In genomic region chr5:54795284-54795683, GRCh38 we compare ENCODE assay signal across 29 cellular contexts.
DNase-seq lines count a peak whose midpoint lies in the region; ATAC-seq and TF ChIP-seq lines count a peak whose summit lies in the region.
"Had no signal": no experiment of that assay in that cellular context is flagged by ENCODE, and none has a peak within 500 bp of the region (broad histone marks: within the 10 kb centered on the region; RNA-seq: fewer than 3 reads in every experiment).

No MANE protein-coding gene starts in this region.

- peak; percentile 8 to 37 for ATAC-seq in activated T-cell treated with anti-CD3 and anti-CD28 coated beads, Interleukin-2, amount 50 U/mL, for 72 hours (replicated peaks in 1 of 2)
- peak; percentile 34 for ATAC-seq in left lung
- ATAC-seq in GM19452 (IDR thresholded peaks at IDR 0.05; ENCODE audit: unreplicated experiment) = no peak
- ATAC-seq in HG03565 (IDR thresholded peaks at IDR 0.05; ENCODE audit: unreplicated experiment) = no peak
- ATAC-seq: foreskin keratinocyte, left cardiac atrium, upper lobe of right lung had no signal

- TF ChIP-seq CTCF in left lung (IDR thresholded peaks at IDR 0.05) = no peak

- H3K27ac ChIP-seq in left lung = no peak overlapping the region
- H3K27ac ChIP-seq: cardiac muscle cell, foreskin keratinocyte, pancreas, upper lobe of right lung had no signal

- H3K4me3 Mint-ChIP-seq in activated T-cell treated with anti-CD3 and anti-CD28 coated beads, Interleukin-2, amount 50 U/mL, for 72 hours = no peak overlapping the region
- H3K4me3 Mint-ChIP-seq in activated naive CD8-positive, alpha-beta T cell = peak overlapping the region; percentile 14
- H3K4me3 Mint-ChIP-seq: activated CD4-positive, alpha-beta T cell treated with anti-CD3 and anti-CD28 coated beads for 36 hours; neural crest cell had no signal

- H3K27me3 Mint-ChIP-seq in activated T-cell treated with anti-CD3 and anti-CD28 coated beads, Interleukin-2, amount 50 U/mL, for 72 hours (ENCODE audit: low read depth) = peaks cover 24% of the 10 kb centered on the region
- H3K27me3 Mint-ChIP-seq in activated naive CD8-positive, alpha-beta T cell = peaks cover 3% of the 10 kb centered on the region
- H3K27me3 Mint-ChIP-seq: activated CD4-positive, alpha-beta T cell treated with anti-CD3 and anti-CD28 coated beads for 36 hours had no signal

- no peaks in the 10 kb centered on the region for H3K27me3 ChIP-seq in left lung
- H3K27me3 ChIP-seq: cardiac muscle cell, pancreas, upper lobe of right lung had no signal

- no peaks in the 10 kb centered on the region for H3K9me3 ChIP-seq in left lung
- H3K9me3 ChIP-seq: HAP-1, pancreas, upper lobe of right lung had no signal

- no peak for DNase-seq in activated T-cell treated with anti-CD3 and anti-CD28 coated beads, Interleukin-2, amount 50 U/mL, for 72 hours
- DNase-seq in activated T-cell treated with anti-CD3 and anti-CD28 coated beads for 4 hours (no peak), OCI-M1 (lab: John Stamatoyannopoulos, UW) (peak; percentile 21), left lung (no peak), NCI-H526 (lab: John Stamatoyannopoulos, UW) (no peak)
- DNase-seq: activated CD4-positive, alpha-beta T cell treated with anti-CD3 and anti-CD28 coated beads for 36 hours; activated effector memory CD4-positive, alpha-beta T cell treated with anti-CD3 and anti-CD28 coated beads, Interleukin-2, amount 50 U/mL, for 16 hours; amygdala; DMS153; effector memory CD4-positive, alpha-beta T cell; foreskin keratinocyte; GDM1; left cardiac atrium; NCI-H1417 treated with DMSO at 0.1 percent for 48 hours; NCI-H2081 treated with DMSO at 0.1 percent for 48 hours; NCI-H345; NCI-H748 treated with DMSO at 0.1 percent for 48 hours; pancreas; retina; RPMI8226; upper lobe of right lung had no signal

- no peak overlapping the region for H3K4me3 ChIP-seq in left lung
- H3K4me3 ChIP-seq: cardiac muscle cell, coronary artery, HAP-1, pancreas, smooth muscle cell, upper lobe of right lung had no signal

- H3K36me3 ChIP-seq in left lung = no peaks in the 10 kb centered on the region
- H3K36me3 ChIP-seq: cardiac muscle cell, HAP-1, pancreas, upper lobe of right lung had no signal

- H3K36me3 Mint-ChIP-seq in activated T-cell treated with anti-CD3 and anti-CD28 coated beads, Interleukin-2, amount 50 U/mL, for 72 hours (ENCODE audit: insufficient read depth in 2 of 2) = peaks cover 2 to 9% of the 10 kb centered on the region in 2 donors
- H3K36me3 Mint-ChIP-seq in activated naive CD8-positive, alpha-beta T cell = peaks cover 3% of the 10 kb centered on the region

- peak overlapping the region; percentile 25 for H3K27ac Mint-ChIP-seq in activated T-cell treated with anti-CD3 and anti-CD28 coated beads, Interleukin-2, amount 50 U/mL, for 72 hours
- peak overlapping the region; percentile 3 for H3K27ac Mint-ChIP-seq in activated naive CD8-positive, alpha-beta T cell
- H3K27ac Mint-ChIP-seq: activated CD4-positive, alpha-beta T cell treated with anti-CD3 and anti-CD28 coated beads for 36 hours had no signal

- peaks cover 0 to 6% of the 10 kb centered on the region in 2 donors for H3K9me3 Mint-ChIP-seq in activated T-cell treated with anti-CD3 and anti-CD28 coated beads, Interleukin-2, amount 50 U/mL, for 72 hours
- no peaks in the 10 kb centered on the region for H3K9me3 Mint-ChIP-seq in activated naive CD8-positive, alpha-beta T cell (ENCODE audit: low read depth)

- peaks cover 24% of the 10 kb centered on the region for H3K4me1 Mint-ChIP-seq in activated T-cell treated with anti-CD3 and anti-CD28 coated beads, Interleukin-2, amount 50 U/mL, for 72 hours (ENCODE audit: low read depth)
- peaks cover 21% of the 10 kb centered on the region for H3K4me1 Mint-ChIP-seq in activated naive CD8-positive, alpha-beta T cell (ENCODE audit: low read depth)
- H3K4me1 Mint-ChIP-seq: neural crest cell had no signal

- no peaks in the 10 kb centered on the region for H3K4me1 ChIP-seq in left lung
- H3K4me1 ChIP-seq: foreskin keratinocyte, HAP-1, pancreas had no signal

- intact Hi-C loops in left lung (cut with DNase I) = no loop called here

Comparison
In these comparisons a context has a peak if more than half of its experiments do, and no peak if none do; other contexts are left out.
1. ATAC-seq: peak in activated T-cell treated with anti-CD3 and anti-CD28 coated beads, Interleukin-2, amount 50 U/mL, for 72 hours (2 of 2) and left lung (single experiment); none in GM19452 (single experiment) and HG03565 (single experiment).